10 cellular contexts compared by ENCODE assay signal in the genomic region with DNA sequence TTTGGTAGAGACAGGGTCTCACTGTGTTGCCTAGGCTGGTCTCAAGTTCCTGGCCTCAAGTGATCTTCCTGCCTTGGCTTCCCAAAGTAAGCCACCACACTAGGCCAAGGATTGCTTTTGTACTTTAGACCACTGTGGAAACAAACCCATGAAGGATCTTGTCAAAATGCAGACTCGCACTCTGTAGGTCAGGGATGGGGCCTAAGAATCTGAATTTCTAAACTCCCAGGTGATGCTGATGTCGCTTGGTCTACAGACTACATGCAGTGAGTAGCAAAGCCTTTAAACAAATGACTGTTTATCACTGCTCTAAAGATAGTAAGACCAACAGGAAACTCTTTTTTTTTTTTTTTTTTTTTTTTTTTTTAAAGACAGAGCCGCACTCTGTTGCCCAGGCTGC. TPM values are rescaled to one million over a fixed set of nuclear protein-coding genes. Genes with fewer than 3 reads are reported as not detected.
DNase-seq lines count a peak whose midpoint lies in the region; ATAC-seq and TF ChIP-seq lines count a peak whose summit lies in the region.
"Had no signal": no experiment of that assay in that cellular context is flagged by ENCODE, and none has a peak within 500 bp of the region (broad histone marks: within the 10 kb centered on the region; RNA-seq: fewer than 3 reads in every experiment).

No MANE protein-coding gene starts in this region.

- H3K36me3 Mint-ChIP-seq in CD14-positive monocyte (no peaks in the 10 kb centered on the region), nephron progenitor cell (ENCODE audit: low read depth) (no peaks in the 10 kb centered on the region)
- no peaks in the 10 kb centered on the region for H3K36me3 Mint-ChIP-seq in activated naive CD8-positive, alpha-beta T cell treated with anti-CD3 and anti-CD28 coated beads, Interleukin-2, amount 10 ng/mL, durations not matched to agents 7 days and 5 days

- no peaks in the 10 kb centered on the region for H3K36me3 ChIP-seq in testis (ENCODE audit: low read depth, missing control alignments)

- POLR2A ChIA-PET in activated naive CD8-positive, alpha-beta T cell treated with anti-CD3 and anti-CD28 coated beads, Interleukin-2, amount 10 ng/mL, durations not matched to agents 7 days and 5 days (lab: Charles Lee) = interaction anchor here (0.6 kb wide), 1 partner anchor 427 kb away, joined by 4 read pairs; no protein-coding TSS in a partner anchor

- H3K4me1 Mint-ChIP-seq in CD14-positive monocyte (peaks cover 41% of the 10 kb centered on the region), nephron progenitor cell (peaks cover 5% of the 10 kb centered on the region)
- H3K4me1 Mint-ChIP-seq in activated naive CD8-positive, alpha-beta T cell treated with anti-CD3 and anti-CD28 coated beads, Interleukin-2, amount 10 ng/mL, durations not matched to agents 7 days and 5 days = peaks cover 10% of the 10 kb centered on the region

- H3K27me3 Mint-ChIP-seq in CD14-positive monocyte (ENCODE audit: low read depth in 3 of 3) = peaks cover 0 to 1% (median 0%) of the 10 kb centered on the region in 3 donors
- no peaks in the 10 kb centered on the region for H3K27me3 Mint-ChIP-seq in activated naive CD8-positive, alpha-beta T cell treated with anti-CD3 and anti-CD28 coated beads, Interleukin-2, amount 10 ng/mL, durations not matched to agents 7 days and 5 days
- H3K27me3 Mint-ChIP-seq in nephron progenitor cell (ENCODE audit: low read depth, poor library complexity) = no peaks in the 10 kb centered on the region

- H3K27ac ChIP-seq in testis = no peak overlapping the region

- TF ChIP-seq CTCF in CD14-positive monocyte (IDR thresholded peaks at IDR 0.05) = no peak
- no peak for TF ChIP-seq CTCF in nephron progenitor cell (IDR thresholded peaks at IDR 0.05)
- TF ChIP-seq CTCF in testis (IDR thresholded peaks at IDR 0.05) = no peak

- no peak overlapping the region for H3K4me3 ChIP-seq in testis

- peak; percentile 42 for DNase-seq in CD14-positive monocyte (ENCODE audit: low spot score)
- no peak for DNase-seq in activated naive CD8-positive, alpha-beta T cell treated with anti-CD3 and anti-CD28 coated beads, Interleukin-2, amount 10 ng/mL, durations not matched to agents 7 days and 5 days
- no peak for DNase-seq in NCI-H1694 treated with DMSO at 0.1 percent for 48 hours (lab: John Stamatoyannopoulos, UW)
- DNase-seq in nephron progenitor cell = no peak
- no peak for DNase-seq in AG08396 (ENCODE audit: low spot score)
- DNase-seq in testis = no peak
- DNase-seq: DMS153 had no signal

- ATAC-seq in GM19324 (IDR thresholded peaks at IDR 0.05; ENCODE audit: low FRiP score, unreplicated experiment) (peak; percentile 89), HG03045 (IDR thresholded peaks at IDR 0.05; ENCODE audit: unreplicated experiment) (peak; percentile 64)
- ATAC-seq in activated naive CD8-positive, alpha-beta T cell treated with anti-CD3 and anti-CD28 coated beads, Interleukin-2, amount 10 ng/mL, durations not matched to agents 7 days and 5 days (ENCODE audit: low read depth) = peak; percentile 72

- no peaks in the 10 kb centered on the region for H3K27me3 ChIP-seq in testis

- TF ChIP-seq POLR2A in testis (IDR thresholded peaks at IDR 0.05) = no peak

- 78 to 87% methylated on average over 3 of the region's 3 CpGs for WGBS in testis, 2 donors

- intact Hi-C loops in CD14-positive monocyte (cut with micrococcal nuclease) = no loop called here
- intact Hi-C loops in testis (cut with DNase I; ENCODE audit: low total_unique reads) = no loop called here

- peak overlapping the region; percentile 95 to 99 (median 98) for H3K27ac Mint-ChIP-seq in CD14-positive monocyte
- H3K27ac Mint-ChIP-seq in activated naive CD8-positive, alpha-beta T cell treated with anti-CD3 and anti-CD28 coated beads, Interleukin-2, amount 10 ng/mL, durations not matched to agents 7 days and 5 days = no peak overlapping the region
- no peak overlapping the region for H3K27ac Mint-ChIP-seq in nephron progenitor cell
- H3K27ac Mint-ChIP-seq: T-helper 2 cell treated with Interferon-gamma antibody and Interleukin-4, amounts not matched to agents 5 μg/mL and 100 μg/mL, for 36 hours had no signal

- H3K9me3 Mint-ChIP-seq in CD14-positive monocyte = no peaks in the 10 kb centered on the region
- H3K9me3 Mint-ChIP-seq in activated naive CD8-positive, alpha-beta T cell treated with anti-CD3 and anti-CD28 coated beads, Interleukin-2, amount 10 ng/mL, durations not matched to agents 7 days and 5 days = no peaks in the 10 kb centered on the region
- H3K9me3 Mint-ChIP-seq in nephron progenitor cell = no peaks in the 10 kb centered on the region
- H3K9me3 Mint-ChIP-seq: T-helper 2 cell treated with Interferon-gamma antibody and Interleukin-4, amounts not matched to agents 5 μg/mL and 100 μg/mL, for 36 hours had no signal

- H3K4me1 ChIP-seq in testis = no peaks in the 10 kb centered on the region

- H3K4me3 Mint-ChIP-seq in CD14-positive monocyte (peak overlapping the region; percentile 57 to 71), nephron progenitor cell (no peak overlapping the region)
- H3K4me3 Mint-ChIP-seq in activated naive CD8-positive, alpha-beta T cell treated with anti-CD3 and anti-CD28 coated beads, Interleukin-2, amount 10 ng/mL, durations not matched to agents 7 days and 5 days = no peak overlapping the region
- H3K4me3 Mint-ChIP-seq: T-helper 2 cell treated with Interferon-gamma antibody and Interleukin-4, amounts not matched to agents 5 μg/mL and 100 μg/mL, for 36 hours had no signal

- H3K9me3 ChIP-seq in testis = no peaks in the 10 kb centered on the region

RNA-seq across cellular contexts. Expression of a gene that starts 54.1 kb away (rescaled TPM):
- polyA plus RNA-seq in CD14-positive monocyte (1 to 10 TPM; 6.7 to 8.1 TPM), testis (ENCODE audit: insufficient read depth, low read depth, low replicate concordance) (15.1 TPM)
- 10 to 100 TPM; 59.9 to 68.8 TPM for total RNA-seq in activated naive CD8-positive, alpha-beta T cell treated with anti-CD3 and anti-CD28 coated beads, Interleukin-2, amount 10 ng/mL, durations not matched to agents 7 days and 5 days
- total RNA-seq in testis = 10 to 100 TPM; 26.8 to 31.5 TPM

RNA-seq across cellular contexts. Expression of a gene that starts 54.4 kb away (rescaled TPM):
- polyA plus RNA-seq in CD14-positive monocyte (1 to 10 TPM; 3.9 to 5.8 TPM), testis (ENCODE audit: insufficient read depth, low read depth, low replicate concordance) (48.3 TPM)
- total RNA-seq in activated naive CD8-positive, alpha-beta T cell treated with anti-CD3 and anti-CD28 coated beads, Interleukin-2, amount 10 ng/mL, durations not matched to agents 7 days and 5 days = 10 to 100 TPM; 20.4 to 22.2 TPM
- 10 to 100 TPM; 16.3 to 25.1 TPM for total RNA-seq in testis

Comparison
In these comparisons a context has a peak if more than half of its experiments do, and no peak if none do; other contexts are left out.
1. H3K27ac Mint-ChIP-seq: peak in CD14-positive monocyte (7 of 7); none in activated naive CD8-positive, alpha-beta T cell treated with anti-CD3 and anti-CD28 coated beads, Interleukin-2, amount 10 ng/mL, durations not matched to agents 7 days and 5 days (single experiment) and nephron progenitor cell (single experiment).
2. H3K4me3 Mint-ChIP-seq: peak in CD14-positive monocyte (2 of 2); none in activated naive CD8-positive, alpha-beta T cell treated with anti-CD3 and anti-CD28 coated beads, Interleukin-2, amount 10 ng/mL, durations not matched to agents 7 days and 5 days (single experiment) and nephron progenitor cell (single experiment).
3. Peak in every context shown above with its lines, with median percentiles within 50 percentile points of each other: ATAC-seq.